In the genomic region with DNA sequence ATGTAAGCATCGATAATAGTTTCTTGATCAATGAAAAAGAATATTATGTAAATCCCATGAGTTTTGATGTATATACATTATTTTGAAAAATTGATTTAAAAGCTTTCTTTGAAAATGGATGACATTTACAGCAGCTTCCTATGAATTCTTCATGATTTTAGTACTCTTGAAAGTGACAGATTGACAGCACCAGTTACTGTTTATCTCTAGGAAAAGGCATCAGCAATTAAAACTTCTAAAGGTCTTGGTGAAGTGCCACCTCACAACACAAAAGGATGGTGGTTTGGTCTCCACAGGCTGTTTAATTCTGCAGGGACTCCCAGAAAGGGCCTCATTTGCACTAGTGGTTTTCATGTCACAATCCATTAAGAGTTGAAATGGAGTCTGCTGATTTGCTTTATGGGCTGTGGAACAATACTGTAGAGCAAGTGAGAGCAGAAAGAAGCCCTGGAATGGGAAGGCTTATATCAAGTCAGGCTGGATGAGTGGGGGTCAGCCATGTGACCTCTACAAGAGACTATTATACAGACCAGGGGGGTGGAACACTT, we compare ENCODE assay signal across 25 cellular contexts.
"Had no signal": no experiment of that assay in that cellular context is flagged by ENCODE, and none has a peak within 500 bp of the region (broad histone marks: within the 10 kb centered on the region; RNA-seq: fewer than 3 reads in every experiment).

No MANE protein-coding gene starts in this region.

- H3K36me3 Mint-ChIP-seq: activated naive CD4-positive, alpha-beta T cell treated with anti-CD3 and anti-CD28 coated beads, Interleukin-2, amount 50 U/mL, for 24 hours; immature natural killer cell; mesothelial cell of epicardium; natural killer cell had no signal

- ATAC-seq: foreskin keratinocyte; natural killer cell; pancreas; psoas muscle; right cardiac atrium; stimulated activated naive CD8-positive, alpha-beta T cell treated with anti-CD3 and anti-CD28 coated beads, Interleukin-15, Interleukin-2, amounts not matched to agents 100 U/mL and 50 U/mL, for 24 hours had no signal

- H3K9me3 Mint-ChIP-seq: activated naive CD4-positive, alpha-beta T cell treated with anti-CD3 and anti-CD28 coated beads, Interleukin-2, amount 50 U/mL, for 24 hours; immature natural killer cell; natural killer cell; T-helper 2 cell treated with Interferon-gamma antibody and Interleukin-4, amounts not matched to agents 5 μg/mL and 100 μg/mL, for 36 hours had no signal

- H3K79me2 ChIP-seq: hepatocyte had no signal

- H2AFZ ChIP-seq: hepatocyte had no signal

- H3K4me3 Mint-ChIP-seq: activated naive CD4-positive, alpha-beta T cell treated with anti-CD3 and anti-CD28 coated beads, Interleukin-2, amount 50 U/mL, for 24 hours; immature natural killer cell; mesothelial cell of epicardium; natural killer cell; T-helper 2 cell treated with Interferon-gamma antibody and Interleukin-4, amounts not matched to agents 5 μg/mL and 100 μg/mL, for 36 hours had no signal

- H3K27me3 Mint-ChIP-seq: activated naive CD4-positive, alpha-beta T cell treated with anti-CD3 and anti-CD28 coated beads, Interleukin-2, amount 50 U/mL, for 24 hours had no signal

- H3K27me3 ChIP-seq: brain microvascular endothelial cell, foreskin keratinocyte, hepatocyte, pancreas, thyroid gland had no signal

- H3K27ac ChIP-seq: brain microvascular endothelial cell, foreskin keratinocyte, hepatocyte, left ventricle myocardium inferior, pancreas, psoas muscle, thyroid gland, WERI-Rb-1 had no signal

- H3K4me1 Mint-ChIP-seq: activated naive CD4-positive, alpha-beta T cell treated with anti-CD3 and anti-CD28 coated beads, Interleukin-2, amount 50 U/mL, for 24 hours; immature natural killer cell; natural killer cell had no signal

- H3K4me2 ChIP-seq: hepatocyte had no signal

- H3K4me1 ChIP-seq: foreskin keratinocyte, left ventricle myocardium inferior, pancreas, psoas muscle, thyroid gland had no signal

- H3K27ac Mint-ChIP-seq: activated naive CD4-positive, alpha-beta T cell treated with anti-CD3 and anti-CD28 coated beads, Interleukin-2, amount 50 U/mL, for 24 hours; immature natural killer cell; mesothelial cell of epicardium; natural killer cell; T-helper 2 cell treated with Interferon-gamma antibody and Interleukin-4, amounts not matched to agents 5 μg/mL and 100 μg/mL, for 36 hours had no signal

- DNase-seq: activated CD4-positive, alpha-beta T cell treated with anti-CD3 and anti-CD28 coated beads for 1 hour; activated gamma-delta T cell treated with Interleukin-2 at 50 U/mL for 16 hours; activated T-cell treated with anti-CD3 and anti-CD28 coated beads, Interleukin-2, amount 50 U/mL, for 1 hour; anterior cingulate cortex; brain microvascular endothelial cell; caudate nucleus; dermis blood vessel endothelial cell; effector CD8-positive, alpha-beta T cell; foreskin keratinocyte; immature natural killer cell; kidney glomerular epithelial cell; left ventricle myocardium inferior; natural killer cell; pancreas; psoas muscle; right cardiac atrium; stimulated activated CD4-positive, alpha-beta T cell treated with anti-CD3 and anti-CD28 coated beads, Interleukin-4, amount 100 ng/mL, for 4 hours; stimulated activated naive CD8-positive, alpha-beta T cell treated with anti-CD3 and anti-CD28 coated beads, Interleukin-15, Interleukin-2, amounts not matched to agents 100 U/mL and 50 U/mL, for 24 hours; substantia nigra; thyroid gland; WERI-Rb-1 had no signal

- H3K9me3 ChIP-seq: pancreas, psoas muscle, thyroid gland had no signal

- H3K4me3 ChIP-seq: hepatocyte, left ventricle myocardium inferior, pancreas, psoas muscle, thyroid gland had no signal

- H3K36me3 ChIP-seq: brain microvascular endothelial cell, left ventricle myocardium inferior, pancreas, thyroid gland, WERI-Rb-1 had no signal
